ENCODE assay signal across 12 cellular contexts in the genomic region with DNA sequence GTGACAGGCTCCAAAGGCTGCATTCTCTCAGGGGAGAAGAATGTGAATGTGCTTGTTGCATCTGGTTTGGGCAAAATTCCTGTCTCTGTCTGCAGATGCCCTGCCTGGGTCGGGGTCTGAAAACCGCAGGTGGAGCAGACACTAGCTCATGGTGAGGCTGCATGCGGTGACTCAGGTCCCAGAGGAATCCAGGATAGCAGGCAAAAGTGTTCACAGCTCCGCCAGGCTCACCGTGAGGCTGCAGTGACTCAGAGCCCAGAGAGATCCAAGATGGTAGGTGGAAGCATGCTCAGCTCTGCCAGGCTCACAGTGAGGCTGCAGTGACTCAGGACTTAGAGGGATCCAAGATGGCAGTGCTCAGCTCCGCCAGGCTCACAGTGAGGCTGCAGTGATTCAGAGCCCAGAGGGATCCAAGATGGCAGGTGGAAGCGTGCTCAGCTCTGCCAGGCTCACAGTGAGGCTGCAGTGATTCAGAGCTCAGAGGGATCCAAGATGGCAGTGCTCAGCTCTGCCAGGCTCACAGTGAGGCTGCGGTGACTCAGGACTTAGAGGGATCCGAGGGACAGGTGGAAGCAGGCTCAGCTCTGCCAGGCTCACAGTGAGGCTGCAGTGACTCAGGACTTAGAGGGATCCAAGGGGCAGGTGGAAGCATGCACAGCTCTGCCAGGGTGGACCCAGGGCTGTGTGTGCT.
DNase-seq lines count a peak whose midpoint lies in the region; ATAC-seq and TF ChIP-seq lines count a peak whose summit lies in the region.
"Had no signal": no experiment of that assay in that cellular context is flagged by ENCODE, and none has a peak within 500 bp of the region (broad histone marks: within the 10 kb centered on the region; RNA-seq: fewer than 3 reads in every experiment).

No MANE protein-coding gene starts in this region.

- no peaks in the 10 kb centered on the region for H3K36me3 ChIP-seq in GM23248 (ENCODE audit: low read depth)
- H3K36me3 ChIP-seq in SK-N-SH (replicated peaks in 1 of 2; ENCODE audit: control insufficient read depth in 1 of 2, insufficient read depth in 2 of 2, low read length in 1 of 2): no peaks in the 10 kb centered on the region
- H3K36me3 ChIP-seq: cardiac muscle cell had no signal

- H3K27me3 ChIP-seq in GM23248 (replicated peaks; ENCODE audit: insufficient read depth) (no peaks in the 10 kb centered on the region), SK-N-SH (ENCODE audit: insufficient read depth) (no peaks in the 10 kb centered on the region)
- H3K27me3 ChIP-seq: cardiac muscle cell had no signal

- TF ChIP-seq EP300 in SK-N-SH (IDR thresholded peaks at IDR 0.05; ENCODE audit: borderline replicate concordance in 1 of 2, low read depth in 1 of 2, low read length in 1 of 2): peak in 1 of 2 experiments; percentile 82; a peak in 2 of 4 replicates

- POLR2A ChIA-PET in SK-N-SH (lab: Yijun Ruan, JAX): no interaction called here

- TF ChIP-seq POLR2A in GM18505 (IDR thresholded peaks at IDR 0.05; ENCODE audit: borderline replicate concordance, extremely low read depth, insufficient read depth, insufficient read length): no peak

- H3K9ac ChIP-seq in GM23248 (peak overlapping the region; percentile 43), SK-N-SH (peak overlapping the region; percentile 28; the same call in 1 of the 2 replicates)

- DNase-seq in GM23248: peak; percentile 99
- no peak for DNase-seq in SK-N-SH
- peak; percentile 88 for DNase-seq in fibroblast of peridontal ligament (ENCODE audit: extremely low read depth)
- peak; percentile 58 for DNase-seq in smooth muscle cell of the brain vasculature (ENCODE audit: low read depth, low spot score)
- no peak for DNase-seq in C1 segment of cervical spinal cord (lab: John Stamatoyannopoulos, UW)
- DNase-seq: activated CD4-positive, alpha-beta memory T cell treated with anti-CD3 and anti-CD28 coated beads for 36 hours; NCI-H1436; SHP77 had no signal

- H3K9me3 ChIP-seq in GM23248 (ENCODE audit: low read depth): no peaks in the 10 kb centered on the region
- H3K9me3 ChIP-seq in SK-N-SH: no peaks in the 10 kb centered on the region

- H3K4me1 ChIP-seq in GM23248 (ENCODE audit: insufficient read depth) (peaks cover 16% of the 10 kb centered on the region), SK-N-SH (ENCODE audit: control insufficient read depth in 1 of 2, insufficient read depth in 2 of 2, low read depth in 1 of 2, low read length in 1 of 2) (peaks cover 0 to 8% of the 10 kb centered on the region in 2 experiments; a peak in 1 of 4 replicates)

- H3K79me2 ChIP-seq in GM23248 (ENCODE audit: insufficient read depth) (no peaks in the 10 kb centered on the region), SK-N-SH (ENCODE audit: insufficient read depth) (no peaks in the 10 kb centered on the region)

- ATAC-seq in HG03039 (IDR thresholded peaks at IDR 0.05; ENCODE audit: unreplicated experiment): no peak
- ATAC-seq in GM18520 (IDR thresholded peaks at IDR 0.05; ENCODE audit: unreplicated experiment): no peak
- no peak for ATAC-seq in GM18505 (IDR thresholded peaks at IDR 0.05; ENCODE audit: unreplicated experiment)

- H3K9me2 ChIP-seq in GM23248 (ENCODE audit: insufficient read depth) (no peaks in the 10 kb centered on the region), SK-N-SH (no peaks in the 10 kb centered on the region)

- in situ Hi-C loops in GM23248 (cut with MboI): no loop called here

- 9 to 18% methylated on average over 9 of the region's 9 CpGs for WGBS in GM23248 (ENCODE audit: low coverage in 1 of 2, low lambda C conversion rate in 2 of 2, missing lambda C conversion rate in 2 of 2), 2 experiments
- WGBS in SK-N-SH (ENCODE audit: low lambda C conversion rate): 16% methylated on average over 7 of the region's 9 CpGs

- H4K20me1 ChIP-seq in GM23248 (ENCODE audit: insufficient read depth) (no peaks in the 10 kb centered on the region), SK-N-SH (ENCODE audit: insufficient read depth) (no peaks in the 10 kb centered on the region)

- CTCF ChIA-PET in SK-N-SH (lab: Yijun Ruan, JAX): interaction anchor here (0.6 kb wide), 1 partner anchor 62 kb away, joined by 3 read pairs; no protein-coding TSS in a partner anchor

- peak overlapping the region; percentile 53 for H3K4me2 ChIP-seq in GM23248 (ENCODE audit: unreplicated experiment)
- H3K4me2 ChIP-seq in SK-N-SH: 0 out of 2 replicates have a peak overlapping the region, but pooled peaks have one; percentile 61

- H3K27ac ChIP-seq in GM23248 (peak overlapping the region; percentile 86), SK-N-SH (ENCODE audit: low read depth in 2 of 2, low read length in 1 of 2) (peak overlapping the region in 1 of 2 experiments; percentile 66; a peak in 2 of 4 replicates)
- H3K27ac ChIP-seq: cardiac muscle cell had no signal

- no peak for TF ChIP-seq CTCF in SK-N-SH (IDR thresholded peaks at IDR 0.05)

- H2AFZ ChIP-seq in GM23248 (no peak overlapping the region), SK-N-SH (ENCODE audit: low read depth) (no peak overlapping the region)

- no peak overlapping the region for H3K4me3 ChIP-seq in GM23248
- no peak overlapping the region for H3K4me3 ChIP-seq in SK-N-SH (ENCODE audit: low read depth in 2 of 2, low read length in 1 of 2)
- H3K4me3 ChIP-seq: cardiac muscle cell had no signal

- no peak for TF ChIP-seq RAD21 in SK-N-SH (IDR thresholded peaks at IDR 0.05; ENCODE audit: low read length)

- H3F3A ChIP-seq in GM23248 (ENCODE audit: insufficient read depth): peaks cover 22% of the 10 kb centered on the region
- H3F3A ChIP-seq in SK-N-SH (replicated peaks; ENCODE audit: insufficient read depth): no peaks in the 10 kb centered on the region

TF ChIP-seq in SK-N-SH, 30 proteins besides CTCF, POLR2A, EP300 and RAD21 (continues in another document):
- TF ChIP-seq FOXJ3 (CRISPR knock-in tag; IDR thresholded peaks at IDR 0.05) (no peak), NRF1 (IDR thresholded peaks at IDR 0.05; ENCODE audit: low read depth, low read length) (no peak), FOSL2 (IDR thresholded peaks at IDR 0.05; ENCODE audit: borderline replicate concordance, low read depth) (peak; percentile 63; the same call in 1 of the 2 replicates), TCF12 (IDR thresholded peaks at IDR 0.05) (peak; percentile 90), MAX (IDR thresholded peaks at IDR 0.05; ENCODE audit: low read depth) (peak; percentile 53), SMC3 (IDR thresholded peaks at IDR 0.05; ENCODE audit: low read depth, low read length) (no peak), YY1 (IDR thresholded peaks at IDR 0.05; ENCODE audit: low read depth) (peak; percentile 87), ELF1 (IDR thresholded peaks at IDR 0.05) (no peak), EZH2phosphoT487 (IDR thresholded peaks at IDR 0.05; ENCODE audit: borderline replicate concordance, low read depth) (no peak), RXRA (IDR thresholded peaks at IDR 0.05; ENCODE audit: borderline replicate concordance, low read depth) (peak; percentile 72), MXI1 (IDR thresholded peaks at IDR 0.05; ENCODE audit: low read depth, low read length) (no peak), GATA2 (CRISPR knock-in tag; IDR thresholded peaks at IDR 0.05) (no peak), TAF1 (IDR thresholded peaks at IDR 0.05; ENCODE audit: borderline replicate concordance, low read depth, low read length) (no peak), FOXM1 (IDR thresholded peaks at IDR 0.05; ENCODE audit: low read depth) (0 out of 2 replicates have a peak, but pooled peaks have one; percentile 52), GABPA (IDR thresholded peaks at IDR 0.05; ENCODE audit: low read depth) (no peak), JUND (IDR thresholded peaks at IDR 0.05) (peak; percentile 72), RCOR1 (IDR thresholded peaks at IDR 0.05; ENCODE audit: low read length) (no peak), CHD2 (IDR thresholded peaks at IDR 0.05; ENCODE audit: low read length, partially characterized antibody) (no peak), POLR2AphosphoS5 (IDR thresholded peaks at IDR 0.05; ENCODE audit: low read depth, low read length) (no peak), SIN3A (IDR thresholded peaks at IDR 0.05; ENCODE audit: borderline replicate concordance, low read depth, low read length) (no peak)
- TF ChIP-seq, protein P1, sequence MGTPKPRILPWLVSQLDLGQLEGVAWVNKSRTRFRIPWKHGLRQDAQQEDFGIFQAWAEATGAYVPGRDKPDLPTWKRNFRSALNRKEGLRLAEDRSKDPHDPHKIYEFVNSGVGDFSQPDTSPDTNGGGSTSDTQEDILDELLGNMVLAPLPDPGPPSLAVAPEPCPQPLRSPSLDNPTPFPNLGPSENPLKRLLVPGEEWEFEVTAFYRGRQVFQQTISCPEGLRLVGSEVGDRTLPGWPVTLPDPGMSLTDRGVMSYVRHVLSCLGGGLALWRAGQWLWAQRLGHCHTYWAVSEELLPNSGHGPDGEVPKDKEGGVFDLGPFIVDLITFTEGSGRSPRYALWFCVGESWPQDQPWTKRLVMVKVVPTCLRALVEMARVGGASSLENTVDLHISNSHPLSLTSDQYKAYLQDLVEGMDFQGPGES (IDR thresholded peaks at IDR 0.05; ENCODE audit: low read depth, low read length): no peak
- TF ChIP-seq, protein P2, sequence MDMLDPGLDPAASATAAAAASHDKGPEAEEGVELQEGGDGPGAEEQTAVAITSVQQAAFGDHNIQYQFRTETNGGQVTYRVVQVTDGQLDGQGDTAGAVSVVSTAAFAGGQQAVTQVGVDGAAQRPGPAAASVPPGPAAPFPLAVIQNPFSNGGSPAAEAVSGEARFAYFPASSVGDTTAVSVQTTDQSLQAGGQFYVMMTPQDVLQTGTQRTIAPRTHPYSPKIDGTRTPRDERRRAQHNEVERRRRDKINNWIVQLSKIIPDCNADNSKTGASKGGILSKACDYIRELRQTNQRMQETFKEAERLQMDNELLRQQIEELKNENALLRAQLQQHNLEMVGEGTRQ (IDR thresholded peaks at IDR 0.05; ENCODE audit: borderline replicate concordance, low read depth, low read length): no peak
- TF ChIP-seq, protein P3, sequence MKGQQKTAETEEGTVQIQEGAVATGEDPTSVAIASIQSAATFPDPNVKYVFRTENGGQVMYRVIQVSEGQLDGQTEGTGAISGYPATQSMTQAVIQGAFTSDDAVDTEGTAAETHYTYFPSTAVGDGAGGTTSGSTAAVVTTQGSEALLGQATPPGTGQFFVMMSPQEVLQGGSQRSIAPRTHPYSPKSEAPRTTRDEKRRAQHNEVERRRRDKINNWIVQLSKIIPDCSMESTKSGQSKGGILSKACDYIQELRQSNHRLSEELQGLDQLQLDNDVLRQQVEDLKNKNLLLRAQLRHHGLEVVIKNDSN (IDR thresholded peaks at IDR 0.05; ENCODE audit: borderline replicate concordance, low read depth): no peak

Comparison
In these comparisons a context has a peak if more than half of its experiments do, and no peak if none do; other contexts are left out.
1. DNase-seq: peak in GM23248 (single experiment), fibroblast of peridontal ligament (single experiment) and smooth muscle cell of the brain vasculature (single experiment); none in SK-N-SH (single experiment) and C1 segment of cervical spinal cord (0 of 14).